Comparison of ENCODE assay signal across 2 cellular contexts in the genomic region with DNA sequence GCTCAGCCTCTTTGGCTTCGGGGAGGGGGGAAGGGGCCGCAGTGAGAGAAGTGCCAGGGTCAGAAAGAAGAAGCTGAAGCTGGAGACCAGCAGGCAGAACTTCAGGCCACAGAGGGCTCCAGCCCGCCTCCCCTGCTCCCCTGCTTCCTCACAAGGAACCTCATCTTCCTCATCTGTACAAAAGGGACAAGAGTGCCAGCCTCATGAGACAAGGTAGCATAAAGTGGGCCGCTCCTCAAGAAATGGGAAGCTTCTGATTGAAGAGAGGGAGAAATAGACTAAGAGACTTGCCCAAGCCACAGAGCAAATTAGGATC.
TF ChIP-seq lines count a peak whose summit lies in the region.

No MANE protein-coding gene starts in this region.

TF ChIP-seq in K562, 482 proteins besides CTCF, POLR2A, EP300 and RAD21 (continued from another document):
- TF ChIP-seq, protein P1, sequence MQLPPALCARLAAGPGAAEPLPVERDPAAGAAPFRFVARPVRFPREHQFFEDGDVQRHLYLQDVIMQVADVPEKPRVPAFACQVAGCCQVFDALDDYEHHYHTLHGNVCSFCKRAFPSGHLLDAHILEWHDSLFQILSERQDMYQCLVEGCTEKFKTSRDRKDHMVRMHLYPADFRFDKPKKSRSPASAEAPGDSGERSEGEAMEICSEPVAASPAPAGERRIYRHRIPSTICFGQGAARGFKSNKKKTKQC (CRISPR knock-in tag; IDR thresholded peaks at IDR 0.05) = no peak
- no peak for TF ChIP-seq NBN (IDR thresholded peaks at IDR 0.05; ENCODE audit: low read depth)

TF ChIP-seq in HEK293T, 16 proteins besides CTCF, POLR2A, EP300 and RAD21:
- TF ChIP-seq, protein P2, sequence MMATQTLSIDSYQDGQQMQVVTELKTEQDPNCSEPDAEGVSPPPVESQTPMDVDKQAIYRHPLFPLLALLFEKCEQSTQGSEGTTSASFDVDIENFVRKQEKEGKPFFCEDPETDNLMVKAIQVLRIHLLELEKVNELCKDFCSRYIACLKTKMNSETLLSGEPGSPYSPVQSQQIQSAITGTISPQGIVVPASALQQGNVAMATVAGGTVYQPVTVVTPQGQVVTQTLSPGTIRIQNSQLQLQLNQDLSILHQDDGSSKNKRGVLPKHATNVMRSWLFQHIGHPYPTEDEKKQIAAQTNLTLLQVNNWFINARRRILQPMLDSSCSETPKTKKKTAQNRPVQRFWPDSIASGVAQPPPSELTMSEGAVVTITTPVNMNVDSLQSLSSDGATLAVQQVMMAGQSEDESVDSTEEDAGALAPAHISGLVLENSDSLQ (IDR thresholded peaks at IDR 0.05) = no peak
- no peak for TF ChIP-seq FOXA1 (IDR thresholded peaks at IDR 0.05)
- TF ChIP-seq HDGF (IDR thresholded peaks at IDR 0.05; ENCODE audit: borderline replicate concordance) = no peak
- no peak for TF ChIP-seq ARNT (IDR thresholded peaks at IDR 0.05)
- TF ChIP-seq LEF1 (IDR thresholded peaks at IDR 0.05; ENCODE audit: borderline replicate concordance) = no peak
